8 cellular contexts compared by ENCODE assay signal in the genomic region with DNA sequence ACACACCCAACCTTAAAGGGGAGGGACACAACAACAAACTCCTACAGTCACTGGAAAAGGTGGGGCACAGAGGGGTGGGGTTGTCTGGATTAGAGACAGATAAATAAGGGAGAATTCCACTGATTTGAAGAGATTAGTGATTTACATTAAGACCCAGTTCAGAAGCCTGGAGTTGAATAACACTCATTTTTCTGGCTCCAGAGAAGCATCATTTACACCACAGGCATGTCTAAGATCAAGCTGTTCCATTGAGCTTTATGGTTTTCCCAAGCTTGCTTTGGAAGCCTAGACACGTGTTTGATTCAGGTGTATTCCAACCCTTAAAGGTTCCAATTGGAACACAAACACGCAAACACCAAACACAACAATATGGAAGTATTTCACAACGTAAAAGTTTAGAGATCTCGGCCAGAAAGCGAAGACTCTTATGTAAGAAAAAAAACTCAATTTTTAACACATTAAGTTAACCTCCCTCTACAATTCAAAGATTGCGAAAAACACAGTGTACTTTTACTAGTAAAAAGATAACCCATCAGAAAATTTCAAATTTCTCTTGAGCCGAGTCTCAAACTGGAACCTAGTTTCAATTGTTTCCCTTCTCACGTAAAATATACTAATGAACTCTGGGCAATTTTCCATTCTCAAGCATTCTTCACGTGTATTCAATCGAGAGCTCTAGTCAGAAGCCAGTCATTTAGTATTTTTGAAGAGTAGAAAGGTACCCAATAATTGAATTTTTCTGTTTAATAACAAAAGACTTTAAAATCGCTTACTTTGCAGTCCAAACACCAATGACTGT. TPM values are rescaled to one million over a fixed set of nuclear protein-coding genes. Genes with fewer than 3 reads are reported as not detected.
A peak's percentile ranks its signal among the peaks of the same experiment; 100 is the strongest.
DNase-seq lines count a peak whose midpoint lies in the region; TF ChIP-seq lines count a peak whose summit lies in the region.

No MANE protein-coding gene starts in this region.

- TF ChIP-seq CTCF in fibroblast of pulmonary artery (IDR thresholded peaks at IDR 0.05; ENCODE audit: low read length, missing control alignments): no peak

- no peaks in the 10 kb centered on the region for H3K27me3 ChIP-seq in skeletal muscle tissue (ENCODE audit: control insufficient read depth in 3 of 3, insufficient read depth in 3 of 3, low read length in 3 of 3)

- peak; percentile 56 for DNase-seq in DMS 273 (lab: John Stamatoyannopoulos, UW; ENCODE audit: unreplicated experiment)
- no peak for DNase-seq in DMS 273 treated with DMSO at 0.1 percent for 48 hours (lab: John Stamatoyannopoulos, UW)
- DNase-seq in SK-N-MC (ENCODE audit: low read depth, low spot score): no peak
- no peak for DNase-seq in fibroblast of pulmonary artery (ENCODE audit: low read depth)
- no peak for DNase-seq in stimulated activated naive CD4-positive, alpha-beta T cell treated with Interleukin-2 at 50 U/mL for 16 hours (lab: John Stamatoyannopoulos, UW)
- DNase-seq in DMS153 (lab: John Stamatoyannopoulos, UW): no peak
- no peak for DNase-seq in dedifferentiated amniotic fluid mesenchymal stem cell (ENCODE audit: extremely low spot score)

- peaks cover 30 to 42% (median 34%) of the 10 kb centered on the region in 3 donors for H3K4me1 ChIP-seq in skeletal muscle tissue (ENCODE audit: control insufficient read depth in 3 of 3, insufficient read depth in 3 of 3, low read length in 3 of 3)

- no peaks in the 10 kb centered on the region for H3K9me3 ChIP-seq in SK-N-MC (ENCODE audit: low read depth, low read length)
- H3K9me3 ChIP-seq in skeletal muscle tissue (ENCODE audit: control insufficient read depth in 3 of 3, low read length in 3 of 3): no peaks in the 10 kb centered on the region

- H3K36me3 ChIP-seq in SK-N-MC (ENCODE audit: insufficient read depth, low read length) (peaks cover 63% of the 10 kb centered on the region), skeletal muscle tissue (ENCODE audit: control insufficient read depth in 3 of 3, insufficient read depth in 3 of 3, low read length in 3 of 3) (peaks cover 0 to 4% (median 0%) of the 10 kb centered on the region in 3 donors)

- peak overlapping the region; percentile 84 for H3K4me3 ChIP-seq in SK-N-MC
- peak overlapping the region; percentile 100 for H3K4me3 ChIP-seq in fibroblast of pulmonary artery (replicated peaks; ENCODE audit: low read depth, low read length)
- H3K4me3 ChIP-seq in skeletal muscle tissue (ENCODE audit: low read length in 3 of 3): peak overlapping the region; percentile 95 to 100 (median 99)

- H3K27ac ChIP-seq in SK-N-MC (peak overlapping the region; percentile 97; the same call in 1 of the 2 replicates), skeletal muscle tissue (ENCODE audit: low read depth, low read length) (peak overlapping the region; percentile 100)

- H3K9ac ChIP-seq in SK-N-MC (ENCODE audit: insufficient read length) (peak overlapping the region; percentile 98), skeletal muscle tissue (ENCODE audit: low read depth in 1 of 3, low read length in 3 of 3) (peak overlapping the region; percentile 100)

RNA-seq across cellular contexts. Expression of a gene that starts 2.1 kb away (rescaled TPM):
- total RNA-seq in skeletal muscle tissue: 136 TPM
